Comparison of ENCODE assay signal across 11 cellular contexts in genomic region chrX:100565534-100565933, GRCh38. TPM values are rescaled to one million over a fixed set of nuclear protein-coding genes. Genes with fewer than 3 reads are reported as not detected.
A peak's percentile ranks its signal among the peaks of the same experiment; 100 is the strongest.
DNase-seq lines count a peak whose midpoint lies in the region; ATAC-seq and TF ChIP-seq lines count a peak whose summit lies in the region.
"Not testable (repeated sequence)": the region's sequence is repeated elsewhere in the genome, so short reads cannot be mapped to it uniquely, and the experiment has no call there.
"Had no signal": no experiment of that assay in that cellular context is flagged by ENCODE, and none has a peak within 500 bp of the region (broad histone marks: within the 10 kb centered on the region; RNA-seq: fewer than 3 reads in every experiment).

No MANE protein-coding gene starts in this region.

- not testable (repeated sequence) for H3K27me3 ChIP-seq in A673 (replicated peaks; ENCODE audit: insufficient read depth, low read depth, low read length, poor library complexity); HCT116 (ENCODE audit: insufficient read depth, low read length); mammary epithelial cell (ENCODE audit: insufficient read depth, low read length); neural progenitor cell

- H3F3A ChIP-seq in neural progenitor cell (ENCODE audit: low read depth): not testable (repeated sequence)

- not testable (repeated sequence) for H3K9me2 ChIP-seq in HCT116 (ENCODE audit: insufficient read depth)

- not testable (repeated sequence) for H3K4me2 ChIP-seq in HCT116 (ENCODE audit: low read length); mammary epithelial cell (ENCODE audit: insufficient read depth, low read depth, low read length); neural progenitor cell

- dilution Hi-C loops in mammary epithelial cell (cut with HindIII; ENCODE audit: low sequenced_read_pairs): not testable (repeated sequence)

- BruUV-seq in A673 (replicated peaks; lab: Mats Ljungman, UMichigan); HCT116 (replicated peaks; lab: Mats Ljungman, UMichigan); mammary epithelial cell (replicated peaks; lab: Mats Ljungman, UMichigan): not testable (repeated sequence)

- not testable (repeated sequence) for H3K9ac ChIP-seq in HCT116 (ENCODE audit: low read length); mammary epithelial cell (ENCODE audit: insufficient read depth, low read length); neural progenitor cell

- H3K9me3 ChIP-seq in A673 (ENCODE audit: low read depth, low read length, poor library complexity, severe bottlenecking); HCT116 (ENCODE audit: control insufficient read depth in 1 of 2, insufficient read depth in 1 of 2, low read depth in 1 of 2, low read length in 2 of 2); mammary epithelial cell (replicated peaks; ENCODE audit: insufficient read depth, low read length); neural progenitor cell (ENCODE audit: low read depth): not testable (repeated sequence)

- not testable (repeated sequence) for H3K79me2 ChIP-seq in HCT116 (ENCODE audit: insufficient read depth, low read length); mammary epithelial cell (ENCODE audit: insufficient read depth, low read length); neural progenitor cell (ENCODE audit: low read depth)

- TF ChIP-seq RAD21 in HCT116 (IDR thresholded peaks at IDR 0.05; ENCODE audit: low read depth): peak; percentile 27; the same call in 1 of the 2 replicates

- not testable (repeated sequence) for H3K27me3 Mint-ChIP-seq in neural progenitor cell (ENCODE audit: insufficient read depth, low read depth)

- POLR2A ChIA-PET in A673 (lab: Charles Lee; ENCODE audit: low non-redundant PET); HCT116 (lab: Charles Lee): not testable (repeated sequence)

- not testable (repeated sequence) for H3K27ac Mint-ChIP-seq in neural progenitor cell

- not testable (repeated sequence) for ATAC-seq in HCT116

- RAD21 ChIA-PET in HCT116 (lab: Charles Lee; ENCODE audit: low non-redundant PET in 1 of 2, low total read pairs in 2 of 2, uncharacterized antibody in 2 of 2, unreplicated experiment in 2 of 2): interaction anchor here in 1 of 2 experiments (0.5 kb wide), 1 partner anchor 55 kb away, joined by 3 read pairs; no protein-coding TSS in a partner anchor

- not testable (repeated sequence) for H3K4me1 ChIP-seq in A673 (ENCODE audit: insufficient read depth, low read length, poor library complexity, severe bottlenecking); HCT116 (ENCODE audit: control insufficient read depth in 1 of 2, insufficient read depth in 2 of 2, low read length in 2 of 2); mammary epithelial cell (ENCODE audit: insufficient read depth, low read length); neural progenitor cell

- not testable (repeated sequence) for H4K20me1 ChIP-seq in HCT116 (ENCODE audit: insufficient read depth); mammary epithelial cell (ENCODE audit: insufficient read depth, low read length); neural progenitor cell (ENCODE audit: low read depth)

- not testable (repeated sequence) for H3K36me3 Mint-ChIP-seq in neural progenitor cell

- WGBS in mammary epithelial cell (ENCODE audit: low coverage, missing lambda C conversion rate): 82% methylated on average over 7 of the region's 7 CpGs

- in situ Hi-C loops in SK-MEL-5 (cut with HindIII; ENCODE audit: low pct_unique_long_range_greater_than_20kb, low sequenced_read_pairs); mammary epithelial cell (cut with MboI; ENCODE audit: low sequenced_read_pairs in 2 of 2): not testable (repeated sequence)

- H3K27ac ChIP-seq in A673 (ENCODE audit: low read depth, low read length, poor library complexity, severe bottlenecking); HCT116 (ENCODE audit: low read depth, low read length); mammary epithelial cell (ENCODE audit: insufficient read depth, low read depth, low read length); neural progenitor cell: not testable (repeated sequence)

- H3K4me1 Mint-ChIP-seq in neural progenitor cell: not testable (repeated sequence)

- DNase-seq in A673 (ENCODE audit: low spot score); HCT116 (ENCODE audit: low read depth, low spot score); mammary epithelial cell; fibroblast of villous mesenchyme (ENCODE audit: low read depth); neural progenitor cell (ENCODE audit: low spot score): not testable (repeated sequence)
- DNase-seq in NAMALWA (ENCODE audit: low spot score) (peak; percentile 0), SK-MEL-5 (ENCODE audit: low read depth, low spot score) (peak; percentile 11)

- not testable (repeated sequence) for TF ChIP-seq POLR2A in HCT116 (IDR thresholded peaks at IDR 0.05; ENCODE audit: borderline replicate concordance, extremely low read depth, insufficient read depth, insufficient read length)

- H2AFZ ChIP-seq in HCT116 (ENCODE audit: low read depth, low read length, poor library complexity, severe bottlenecking); mammary epithelial cell (ENCODE audit: low read depth, low read length); neural progenitor cell (replicated peaks): not testable (repeated sequence)

- not testable (repeated sequence) for H3K9me3 Mint-ChIP-seq in neural progenitor cell

- H3K4me3 ChIP-seq in A673 (ENCODE audit: low read depth, low read length, poor library complexity, severe bottlenecking); HCT116 (replicated peaks in 1 of 2; ENCODE audit: low read depth in 1 of 2, low read length in 2 of 2); mammary epithelial cell (replicated peaks in 1 of 3; ENCODE audit: insufficient read depth in 1 of 3, low read depth in 2 of 3, low read length in 3 of 3); fibroblast of villous mesenchyme (ENCODE audit: low read depth, low read length); neural progenitor cell: not testable (repeated sequence)

- peak; percentile 46 for TF ChIP-seq CTCF in A673 (conservative IDR thresholded peaks at IDR 0.05; ENCODE audit: low read depth, low read length)
- 0 out of 3 replicates have a peak, but pooled peaks have one; percentile 16 for TF ChIP-seq CTCF in GM12872 (IDR thresholded peaks at IDR 0.05; ENCODE audit: insufficient read depth, low read depth, low read length)
- peak; percentile 10 to 45 (median 20); a peak in 3 of 6 replicates for TF ChIP-seq CTCF in HCT116 (IDR thresholded peaks at IDR 0.05 in 2 of 3, conservative IDR thresholded peaks at IDR 0.05 in 1 of 3; ENCODE audit: borderline replicate concordance in 1 of 3, insufficient read depth in 1 of 3, low read depth in 2 of 3, low read length in 2 of 3)
- peak; percentile 15 to 25 for TF ChIP-seq CTCF in mammary epithelial cell (conservative IDR thresholded peaks at IDR 0.05 in 1 of 2, IDR thresholded peaks at IDR 0.05 in 1 of 2; ENCODE audit: extremely low read depth in 1 of 2, insufficient read depth in 1 of 2, low read depth in 1 of 2, low read length in 2 of 2)
- TF ChIP-seq CTCF in fibroblast of villous mesenchyme (IDR thresholded peaks at IDR 0.05; ENCODE audit: insufficient read depth, low read depth, low read length): peak; percentile 16
- peak; percentile 42 for TF ChIP-seq CTCF in neural progenitor cell (IDR thresholded peaks at IDR 0.05)

- H3K36me3 ChIP-seq in A673 (ENCODE audit: insufficient read depth, low read length, poor library complexity, severe bottlenecking); HCT116 (ENCODE audit: control insufficient read depth in 1 of 2, insufficient read depth in 2 of 2, low read length in 2 of 2); mammary epithelial cell (ENCODE audit: insufficient read depth, low read length); neural progenitor cell: not testable (repeated sequence)

- intact Hi-C loops in A673 (cut with micrococcal nuclease; ENCODE audit: unreplicated experiment); HCT116 (cut with micrococcal nuclease); mammary epithelial cell (cut with micrococcal nuclease): not testable (repeated sequence)

- CTCF ChIA-PET in A673 (lab: Charles Lee); HCT116 (lab: Charles Lee); mammary epithelial cell (lab: Charles Lee; ENCODE audit: low non-redundant PET): not testable (repeated sequence)

- not testable (repeated sequence) for H3K4me3 Mint-ChIP-seq in neural progenitor cell

RNA-seq across cellular contexts. Expression of gene TNMD, which starts 19.2 kb away (rescaled TPM):
- total RNA-seq in A673 (2021) (not detected in 2 replicates), HCT116 (2021; ENCODE audit: unreplicated experiment) (not detected), mammary epithelial cell (not detected), fibroblast of villous mesenchyme (not detected in 2 replicates), neural progenitor cell (ENCODE audit: low replicate concordance) (not detected in 2 replicates)
- polyA plus RNA-seq in HCT116 (2012): not detected in 2 replicates
- not detected in 2 replicates for total RNA-seq in SK-MEL-5 (2014; rRNA removed; shearing (Covaris generic))
- polyA plus RNA-seq in SK-MEL-5 (2015; cell fraction: cytosol; rRNA removed): not detected in 2 replicates
- not detected in 2 replicates for polyA plus RNA-seq in SK-MEL-5 (2015; cell fraction: nucleus; rRNA removed)
- polyA plus RNA-seq in mammary epithelial cell: not detected
- polyA minus RNA-seq in mammary epithelial cell: not detected
- total RNA-seq: A172; CD4-positive, alpha-beta memory T cell had no signal
- polyA plus RNA-seq: BJ; CD4-positive, alpha-beta memory T cell had no signal
